ENCODE assay signal across 27 cellular contexts in the genomic region with DNA sequence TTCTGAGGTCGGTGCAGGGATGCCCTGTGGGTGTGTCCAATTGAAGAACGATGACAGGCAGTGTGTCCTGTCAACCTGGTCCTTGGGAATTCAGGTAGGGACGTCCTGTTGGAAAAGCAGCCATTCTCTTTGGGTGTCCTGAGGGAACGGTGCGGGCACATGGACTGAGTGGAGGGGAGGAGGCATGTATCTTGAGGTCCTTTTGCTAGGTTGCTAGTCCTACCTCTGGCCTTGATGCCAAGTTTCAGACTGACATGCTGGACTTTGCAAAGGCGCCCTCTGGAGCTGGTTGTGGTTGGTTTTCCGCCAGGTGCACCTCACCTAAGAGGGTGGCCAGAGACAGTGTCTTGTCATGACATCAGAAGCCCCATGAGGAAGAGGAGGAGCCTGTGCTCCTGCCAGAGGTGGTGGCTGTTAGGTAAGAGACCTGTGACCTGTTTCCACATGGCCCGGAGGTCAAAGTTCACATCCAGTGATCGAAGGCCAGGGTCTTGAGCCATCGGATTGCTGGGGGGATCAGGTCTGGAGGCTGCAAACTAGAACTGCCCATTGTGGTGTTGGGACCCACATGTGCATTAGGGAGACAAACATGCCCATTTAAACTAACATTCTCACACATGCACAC.
DNase-seq lines count a peak whose midpoint lies in the region; ATAC-seq, FAIRE-seq and TF ChIP-seq lines count a peak whose summit lies in the region.
"Had no signal": no experiment of that assay in that cellular context is flagged by ENCODE, and none has a peak within 500 bp of the region (broad histone marks: within the 10 kb centered on the region; RNA-seq: fewer than 3 reads in every experiment).

No MANE protein-coding gene starts in this region.

- H4K20me1 ChIP-seq in BLaER1 = no peaks in the 10 kb centered on the region

- DNase-seq in kidney (peak; percentile 29), posterior vena cava (ENCODE audit: low spot score) (peak; percentile 29), KBM-7 (no peak), Ammon's horn (ENCODE audit: low spot score) (no peak), right atrium auricular region (ENCODE audit: low spot score) (no peak)
- DNase-seq: ACHN; activated CD4-positive, alpha-beta T cell treated with anti-CD3 and anti-CD28 coated beads, Interleukin-2, amount 10 ng/mL, durations not matched to agents 7 days and 5 days; amniotic stem cell; CD4-positive, CD25-positive, alpha-beta regulatory T cell; DMS153; left colon; MM.1S; NCI-H1436 treated with DMSO at 0.1 percent for 48 hours; NCI-H524; stimulated activated CD4-positive, alpha-beta T cell treated with anti-CD3 and anti-CD28 coated beads, Interleukin-4, amount 100 ng/mL, for 1 hour; stimulated activated naive CD4-positive, alpha-beta T cell treated with Interleukin-2 at 50 U/mL for 16 hours; T-helper 2 cell had no signal

- H3K9ac ChIP-seq in BLaER1 (no peak overlapping the region), HUES6 (ENCODE audit: low read length) (no peak overlapping the region), kidney (ENCODE audit: low read length in 2 of 2) (no peak overlapping the region)

- H3K9me3 ChIP-seq in BLaER1 = peaks cover 100% of the 10 kb centered on the region
- H3K9me3 ChIP-seq in HUES6 (ENCODE audit: control insufficient read depth, insufficient read depth, low read depth, low read length) = peaks cover 100% of the 10 kb centered on the region
- peaks cover 87 to 100% of the 10 kb centered on the region in 2 donors for H3K9me3 ChIP-seq in kidney (ENCODE audit: control insufficient read depth in 1 of 2, low read length in 2 of 2)
- H3K9me3 ChIP-seq in right atrium auricular region = peaks cover 87 to 100% of the 10 kb centered on the region in 2 donors

- intact Hi-C loops in kidney (cut with DNase I) (no loop called here), posterior vena cava (cut with DNase I) (no loop called here)

- H3K36me3 ChIP-seq in BLaER1 (peaks cover 100% of the 10 kb centered on the region), HUES6 (ENCODE audit: control insufficient read depth, insufficient read depth, low read length) (peaks cover 100% of the 10 kb centered on the region), kidney (ENCODE audit: control insufficient read depth in 1 of 2, insufficient read depth in 2 of 2, low read length in 2 of 2) (peaks cover 85 to 100% of the 10 kb centered on the region in 2 donors), right atrium auricular region (peaks cover 100% of the 10 kb centered on the region)

- in situ Hi-C loops in KBM-7 (cut with MboI; ENCODE audit: low pct_unique_long_range_greater_than_20kb, low sequenced_read_pairs) = no loop called here

- H3K4me1 ChIP-seq in BLaER1 (no peaks in the 10 kb centered on the region), HUES6 (ENCODE audit: control insufficient read depth, insufficient read depth, low read length) (no peaks in the 10 kb centered on the region), kidney (ENCODE audit: control insufficient read depth in 1 of 2, insufficient read depth in 1 of 2, low read depth in 1 of 2, low read length in 2 of 2) (no peaks in the 10 kb centered on the region), right atrium auricular region (no peaks in the 10 kb centered on the region)
- H3K4me1 ChIP-seq: Peyer's patch had no signal

- TF ChIP-seq CTCF in kidney (IDR thresholded peaks at IDR 0.05; ENCODE audit: borderline replicate concordance, extremely low read depth, insufficient read depth) = no peak
- TF ChIP-seq CTCF in right atrium auricular region (IDR thresholded peaks at IDR 0.05) = no peak

- H3K27me3 ChIP-seq in BLaER1 = peaks cover 3% of the 10 kb centered on the region; the same call in 1 of the 2 replicates
- H3K27me3 ChIP-seq in HUES6 (ENCODE audit: control insufficient read depth, insufficient read depth, low read length) = no peaks in the 10 kb centered on the region
- H3K27me3 ChIP-seq in right atrium auricular region = no peaks in the 10 kb centered on the region
- H3K27me3 ChIP-seq: Peyer's patch had no signal

- no peak for ATAC-seq in HG03175 (IDR thresholded peaks at IDR 0.05; ENCODE audit: unreplicated experiment)
- ATAC-seq: left colon had no signal

- no peak for FAIRE-seq in kidney (lab: Jason Lieb, UNC)
- FAIRE-seq: bronchial epithelial cell, endothelial cell of umbilical vein, G401.6, GM18507 had no signal

- H3K27ac ChIP-seq in BLaER1 = no peak overlapping the region
- no peak overlapping the region for H3K27ac ChIP-seq in HUES6 (ENCODE audit: low read depth, low read length)
- H3K27ac ChIP-seq in kidney (ENCODE audit: low read depth in 2 of 2, low read length in 2 of 2) = no peak overlapping the region
- H3K27ac ChIP-seq in right atrium auricular region = no peak overlapping the region
- H3K27ac ChIP-seq: Peyer's patch, VCaP had no signal

- H3K4me2 ChIP-seq in BLaER1 = no peak overlapping the region
- H3K4me2 ChIP-seq: smooth muscle cell had no signal

- H3K4me3 ChIP-seq in BLaER1 = peak overlapping the region; percentile 45
- peak overlapping the region; percentile 1; the same call in 1 of the 2 replicates for H3K4me3 ChIP-seq in HUES6 (ENCODE audit: low read depth, low read length)
- H3K4me3 ChIP-seq in kidney (ENCODE audit: low read length in 2 of 2) = no peak overlapping the region
- H3K4me3 ChIP-seq in right atrium auricular region = no peak overlapping the region
- H3K4me3 ChIP-seq: Peyer's patch, smooth muscle cell had no signal

Comparison
In these comparisons a context has a peak if more than half of its experiments do, and no peak if none do; other contexts are left out.
1. H3K4me3 ChIP-seq: peak in BLaER1 (single experiment) and HUES6 (single experiment); none in kidney (0 of 2) and right atrium auricular region (0 of 2).
2. DNase-seq: peak in kidney (single experiment) and posterior vena cava (single experiment); none in KBM-7 (single experiment), Ammon's horn (single experiment) and right atrium auricular region (single experiment).